1 cellular context compared by ENCODE assay signal in genomic region chr16:74296465-74297295, GRCh38.
A peak's percentile ranks its signal among the peaks of the same experiment; 100 is the strongest.
TF ChIP-seq lines count a peak whose summit lies in the region.

PSMD7 (plus strand) TSS chr16:74296814; CDS start chr16:74296915, 101 bp downstream.

TF ChIP-seq in HEK293, 187 proteins besides CTCF, POLR2A, EP300 and RAD21 (continued from another document and continues in another):
- 0 out of 2 replicates have a peak, but pooled peaks have one; percentile 19 for TF ChIP-seq ZNF398 (tag by site-specific recombination; IDR thresholded peaks at IDR 0.05)
- TF ChIP-seq BCL11A (tag by site-specific recombination; IDR thresholded peaks at IDR 0.05; ENCODE audit: low read depth), result no peak
- TF ChIP-seq ZBTB48 (tag by site-specific recombination; IDR thresholded peaks at IDR 0.05), result peak; percentile 42; the same call in 1 of the 2 replicates
- peak; percentile 26; the same call in 1 of the 2 replicates for TF ChIP-seq GLIS2 (tag by site-specific recombination; IDR thresholded peaks at IDR 0.05)
- TF ChIP-seq, protein P1, sequence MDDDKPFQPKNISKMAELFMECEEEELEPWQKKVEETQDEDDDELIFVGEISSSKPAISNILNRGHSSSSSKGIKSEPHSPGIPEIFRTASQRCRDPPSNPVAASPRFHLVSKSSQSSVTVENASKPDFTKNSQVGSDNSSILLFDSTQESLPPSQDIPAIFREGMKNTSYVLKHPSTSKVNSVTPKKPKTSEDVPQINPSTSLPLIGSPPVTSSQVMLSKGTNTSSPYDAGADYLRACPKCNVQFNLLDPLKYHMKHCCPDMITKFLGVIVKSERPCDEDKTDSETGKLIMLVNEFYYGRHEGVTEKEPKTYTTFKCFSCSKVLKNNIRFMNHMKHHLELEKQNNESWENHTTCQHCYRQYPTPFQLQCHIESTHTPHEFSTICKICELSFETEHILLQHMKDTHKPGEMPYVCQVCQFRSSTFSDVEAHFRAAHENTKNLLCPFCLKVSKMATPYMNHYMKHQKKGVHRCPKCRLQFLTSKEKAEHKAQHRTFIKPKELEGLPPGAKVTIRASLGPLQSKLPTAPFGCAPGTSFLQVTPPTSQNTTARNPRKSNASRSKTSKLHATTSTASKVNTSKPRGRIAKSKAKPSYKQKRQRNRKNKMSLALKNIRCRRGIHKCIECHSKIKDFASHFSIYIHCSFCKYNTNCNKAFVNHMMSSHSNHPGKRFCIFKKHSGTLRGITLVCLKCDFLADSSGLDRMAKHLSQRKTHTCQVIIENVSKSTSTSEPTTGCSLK (tag by site-specific recombination; IDR thresholded peaks at IDR 0.05), result no peak
- TF ChIP-seq ZNF658 (tag by site-specific recombination; IDR thresholded peaks at IDR 0.05), result no peak
- peak; percentile 99 for TF ChIP-seq PRDM1 (tag by site-specific recombination; IDR thresholded peaks at IDR 0.05)
- peak; percentile 99 for TF ChIP-seq ZNF335 (tag by site-specific recombination; conservative IDR thresholded peaks at IDR 0.05)
- 0 out of 2 replicates have a peak, but pooled peaks have one; percentile 42 for TF ChIP-seq OVOL3 (tag by site-specific recombination; IDR thresholded peaks at IDR 0.05)
- TF ChIP-seq ZNF341 (tag by site-specific recombination; IDR thresholded peaks at IDR 0.05; ENCODE audit: low read depth), result peak; percentile 28; the same call in 1 of the 2 replicates
- peak; percentile 60; the same call in 1 of the 2 replicates for TF ChIP-seq KLF8 (tag by site-specific recombination; IDR thresholded peaks at IDR 0.05)
- no peak for TF ChIP-seq ZNF112 (tag by site-specific recombination; IDR thresholded peaks at IDR 0.05)
- no peak for TF ChIP-seq ZNF10 (tag by site-specific recombination; IDR thresholded peaks at IDR 0.05)
- no peak for TF ChIP-seq SALL2 (tag by site-specific recombination; IDR thresholded peaks at IDR 0.05; ENCODE audit: borderline replicate concordance)
- no peak for TF ChIP-seq ZBTB1 (tag by site-specific recombination; IDR thresholded peaks at IDR 0.05)
- peak; percentile 43; the same call in 1 of the 2 replicates for TF ChIP-seq ZNF561 (tag by site-specific recombination; IDR thresholded peaks at IDR 0.05; ENCODE audit: borderline replicate concordance)
- TF ChIP-seq ZNF311 (tag by site-specific recombination; IDR thresholded peaks at IDR 0.05; ENCODE audit: borderline replicate concordance), result no peak
- TF ChIP-seq ZNF510 (tag by site-specific recombination; IDR thresholded peaks at IDR 0.05; ENCODE audit: insufficient replicate concordance), result no peak
- TF ChIP-seq MYNN (tag by site-specific recombination; IDR thresholded peaks at IDR 0.05; ENCODE audit: borderline replicate concordance), result no peak
- no peak for TF ChIP-seq SETDB1 (IDR thresholded peaks at IDR 0.05; ENCODE audit: insufficient read length, low read length)
- TF ChIP-seq ZNF600 (tag by site-specific recombination; IDR thresholded peaks at IDR 0.05), result peak; percentile 64
- TF ChIP-seq ZNF707 (tag by site-specific recombination; IDR thresholded peaks at IDR 0.05), result no peak
- no peak for TF ChIP-seq ZNF624 (tag by site-specific recombination; IDR thresholded peaks at IDR 0.05)
- TF ChIP-seq ZNF23 (tag by site-specific recombination; IDR thresholded peaks at IDR 0.05; ENCODE audit: borderline replicate concordance), result no peak
- no peak for TF ChIP-seq ZNF514 (tag by site-specific recombination; IDR thresholded peaks at IDR 0.05)
- no peak for TF ChIP-seq ZNF837 (tag by site-specific recombination; IDR thresholded peaks at IDR 0.05)
- no peak for TF ChIP-seq ZNF184 (tag by site-specific recombination; IDR thresholded peaks at IDR 0.05)
- TF ChIP-seq ZBTB20 (tag by site-specific recombination; IDR thresholded peaks at IDR 0.05), result peak; percentile 96
- TF ChIP-seq, protein P2, sequence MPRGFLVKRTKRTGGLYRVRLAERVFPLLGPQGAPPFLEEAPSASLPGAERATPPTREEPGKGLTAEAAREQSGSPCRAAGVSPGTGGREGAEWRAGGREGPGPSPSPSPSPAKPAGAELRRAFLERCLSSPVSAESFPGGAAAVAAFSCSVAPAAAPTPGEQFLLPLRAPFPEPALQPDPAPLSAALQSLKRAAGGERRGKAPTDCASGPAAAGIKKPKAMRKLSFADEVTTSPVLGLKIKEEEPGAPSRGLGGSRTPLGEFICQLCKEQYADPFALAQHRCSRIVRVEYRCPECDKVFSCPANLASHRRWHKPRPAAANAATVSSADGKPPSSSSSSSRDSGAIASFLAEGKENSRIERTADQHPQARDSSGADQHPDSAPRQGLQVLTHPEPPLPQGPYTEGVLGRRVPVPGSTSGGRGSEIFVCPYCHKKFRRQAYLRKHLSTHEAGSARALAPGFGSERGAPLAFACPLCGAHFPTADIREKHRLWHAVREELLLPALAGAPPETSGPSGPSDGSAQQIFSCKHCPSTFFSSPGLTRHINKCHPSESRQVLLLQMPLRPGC (tag by site-specific recombination; IDR thresholded peaks at IDR 0.05), result no peak
- no peak for TF ChIP-seq ZNF701 (tag by site-specific recombination; IDR thresholded peaks at IDR 0.05)
- peak; percentile 67 for TF ChIP-seq KLF9 (tag by site-specific recombination; IDR thresholded peaks at IDR 0.05; ENCODE audit: low read depth)
- no peak for TF ChIP-seq ZNF670 (tag by site-specific recombination; IDR thresholded peaks at IDR 0.05; ENCODE audit: low read depth)
- peak; percentile 93 for TF ChIP-seq ZBTB11 (tag by site-specific recombination; conservative IDR thresholded peaks at IDR 0.05; ENCODE audit: low read depth)
- TF ChIP-seq, protein P3, sequence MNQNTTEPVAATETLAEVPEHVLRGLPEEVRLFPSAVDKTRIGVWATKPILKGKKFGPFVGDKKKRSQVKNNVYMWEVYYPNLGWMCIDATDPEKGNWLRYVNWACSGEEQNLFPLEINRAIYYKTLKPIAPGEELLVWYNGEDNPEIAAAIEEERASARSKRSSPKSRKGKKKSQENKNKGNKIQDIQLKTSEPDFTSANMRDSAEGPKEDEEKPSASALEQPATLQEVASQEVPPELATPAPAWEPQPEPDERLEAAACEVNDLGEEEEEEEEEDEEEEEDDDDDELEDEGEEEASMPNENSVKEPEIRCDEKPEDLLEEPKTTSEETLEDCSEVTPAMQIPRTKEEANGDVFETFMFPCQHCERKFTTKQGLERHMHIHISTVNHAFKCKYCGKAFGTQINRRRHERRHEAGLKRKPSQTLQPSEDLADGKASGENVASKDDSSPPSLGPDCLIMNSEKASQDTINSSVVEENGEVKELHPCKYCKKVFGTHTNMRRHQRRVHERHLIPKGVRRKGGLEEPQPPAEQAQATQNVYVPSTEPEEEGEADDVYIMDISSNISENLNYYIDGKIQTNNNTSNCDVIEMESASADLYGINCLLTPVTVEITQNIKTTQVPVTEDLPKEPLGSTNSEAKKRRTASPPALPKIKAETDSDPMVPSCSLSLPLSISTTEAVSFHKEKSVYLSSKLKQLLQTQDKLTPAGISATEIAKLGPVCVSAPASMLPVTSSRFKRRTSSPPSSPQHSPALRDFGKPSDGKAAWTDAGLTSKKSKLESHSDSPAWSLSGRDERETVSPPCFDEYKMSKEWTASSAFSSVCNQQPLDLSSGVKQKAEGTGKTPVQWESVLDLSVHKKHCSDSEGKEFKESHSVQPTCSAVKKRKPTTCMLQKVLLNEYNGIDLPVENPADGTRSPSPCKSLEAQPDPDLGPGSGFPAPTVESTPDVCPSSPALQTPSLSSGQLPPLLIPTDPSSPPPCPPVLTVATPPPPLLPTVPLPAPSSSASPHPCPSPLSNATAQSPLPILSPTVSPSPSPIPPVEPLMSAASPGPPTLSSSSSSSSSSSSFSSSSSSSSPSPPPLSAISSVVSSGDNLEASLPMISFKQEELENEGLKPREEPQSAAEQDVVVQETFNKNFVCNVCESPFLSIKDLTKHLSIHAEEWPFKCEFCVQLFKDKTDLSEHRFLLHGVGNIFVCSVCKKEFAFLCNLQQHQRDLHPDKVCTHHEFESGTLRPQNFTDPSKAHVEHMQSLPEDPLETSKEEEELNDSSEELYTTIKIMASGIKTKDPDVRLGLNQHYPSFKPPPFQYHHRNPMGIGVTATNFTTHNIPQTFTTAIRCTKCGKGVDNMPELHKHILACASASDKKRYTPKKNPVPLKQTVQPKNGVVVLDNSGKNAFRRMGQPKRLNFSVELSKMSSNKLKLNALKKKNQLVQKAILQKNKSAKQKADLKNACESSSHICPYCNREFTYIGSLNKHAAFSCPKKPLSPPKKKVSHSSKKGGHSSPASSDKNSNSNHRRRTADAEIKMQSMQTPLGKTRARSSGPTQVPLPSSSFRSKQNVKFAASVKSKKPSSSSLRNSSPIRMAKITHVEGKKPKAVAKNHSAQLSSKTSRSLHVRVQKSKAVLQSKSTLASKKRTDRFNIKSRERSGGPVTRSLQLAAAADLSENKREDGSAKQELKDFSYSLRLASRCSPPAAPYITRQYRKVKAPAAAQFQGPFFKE (tag by site-specific recombination; IDR thresholded peaks at IDR 0.05; ENCODE audit: borderline replicate concordance), result no peak
- no peak; the same call in 1 of the 2 replicates for TF ChIP-seq ZNF623 (tag by site-specific recombination; IDR thresholded peaks at IDR 0.05)
- TF ChIP-seq, protein P4, sequence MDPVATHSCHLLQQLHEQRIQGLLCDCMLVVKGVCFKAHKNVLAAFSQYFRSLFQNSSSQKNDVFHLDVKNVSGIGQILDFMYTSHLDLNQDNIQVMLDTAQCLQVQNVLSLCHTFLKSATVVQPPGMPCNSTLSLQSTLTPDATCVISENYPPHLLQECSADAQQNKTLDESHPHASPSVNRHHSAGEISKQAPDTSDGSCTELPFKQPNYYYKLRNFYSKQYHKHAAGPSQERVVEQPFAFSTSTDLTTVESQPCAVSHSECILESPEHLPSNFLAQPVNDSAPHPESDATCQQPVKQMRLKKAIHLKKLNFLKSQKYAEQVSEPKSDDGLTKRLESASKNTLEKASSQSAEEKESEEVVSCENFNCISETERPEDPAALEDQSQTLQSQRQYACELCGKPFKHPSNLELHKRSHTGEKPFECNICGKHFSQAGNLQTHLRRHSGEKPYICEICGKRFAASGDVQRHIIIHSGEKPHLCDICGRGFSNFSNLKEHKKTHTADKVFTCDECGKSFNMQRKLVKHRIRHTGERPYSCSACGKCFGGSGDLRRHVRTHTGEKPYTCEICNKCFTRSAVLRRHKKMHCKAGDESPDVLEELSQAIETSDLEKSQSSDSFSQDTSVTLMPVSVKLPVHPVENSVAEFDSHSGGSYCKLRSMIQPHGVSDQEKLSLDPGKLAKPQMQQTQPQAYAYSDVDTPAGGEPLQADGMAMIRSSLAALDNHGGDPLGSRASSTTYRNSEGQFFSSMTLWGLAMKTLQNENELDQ (tag by site-specific recombination; IDR thresholded peaks at IDR 0.05; ENCODE audit: low read depth), result no peak
- peak; percentile 85 for TF ChIP-seq SP2 (tag by site-specific recombination; IDR thresholded peaks at IDR 0.05)
- TF ChIP-seq, protein P5, sequence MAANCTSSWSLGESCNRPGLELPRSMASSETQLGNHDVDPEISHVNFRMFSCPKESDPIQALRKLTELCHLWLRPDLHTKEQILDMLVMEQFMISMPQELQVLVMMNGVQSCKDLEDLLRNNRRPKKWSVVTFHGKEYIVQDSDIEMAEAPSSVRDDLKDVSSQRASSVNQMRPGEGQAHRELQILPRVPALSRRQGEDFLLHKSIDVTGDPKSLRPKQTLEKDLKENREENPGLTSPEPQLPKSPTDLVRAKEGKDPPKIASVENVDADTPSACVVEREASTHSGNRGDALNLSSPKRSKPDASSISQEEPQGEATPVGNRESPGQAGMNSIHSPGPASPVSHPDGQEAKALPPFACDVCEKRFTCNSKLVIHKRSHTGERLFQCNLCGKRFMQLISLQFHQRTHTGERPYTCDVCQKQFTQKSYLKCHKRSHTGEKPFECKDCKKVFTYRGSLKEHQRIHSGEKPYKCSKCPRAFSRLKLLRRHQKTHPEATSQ (tag by site-specific recombination; IDR thresholded peaks at IDR 0.05), result peak; percentile 23; the same call in 1 of the 2 replicates
- no peak for TF ChIP-seq ZNF521 (tag by site-specific recombination; IDR thresholded peaks at IDR 0.05)
- no peak for TF ChIP-seq HOXA7 (CRISPR knock-in tag; IDR thresholded peaks at IDR 0.05; ENCODE audit: borderline replicate concordance)
- TF ChIP-seq ZNF626 (tag by site-specific recombination; IDR thresholded peaks at IDR 0.05), result no peak
- TF ChIP-seq ZNF404 (tag by site-specific recombination; IDR thresholded peaks at IDR 0.05), result no peak
- TF ChIP-seq ZFP37 (tag by site-specific recombination; IDR thresholded peaks at IDR 0.05), result peak; percentile 73; the same call in 1 of the 2 replicates
- no peak for TF ChIP-seq ZNF660 (tag by site-specific recombination; IDR thresholded peaks at IDR 0.05)
- no peak for TF ChIP-seq ZNF664 (tag by site-specific recombination; IDR thresholded peaks at IDR 0.05)
